17 cellular contexts compared by ENCODE assay signal in the genomic region with DNA sequence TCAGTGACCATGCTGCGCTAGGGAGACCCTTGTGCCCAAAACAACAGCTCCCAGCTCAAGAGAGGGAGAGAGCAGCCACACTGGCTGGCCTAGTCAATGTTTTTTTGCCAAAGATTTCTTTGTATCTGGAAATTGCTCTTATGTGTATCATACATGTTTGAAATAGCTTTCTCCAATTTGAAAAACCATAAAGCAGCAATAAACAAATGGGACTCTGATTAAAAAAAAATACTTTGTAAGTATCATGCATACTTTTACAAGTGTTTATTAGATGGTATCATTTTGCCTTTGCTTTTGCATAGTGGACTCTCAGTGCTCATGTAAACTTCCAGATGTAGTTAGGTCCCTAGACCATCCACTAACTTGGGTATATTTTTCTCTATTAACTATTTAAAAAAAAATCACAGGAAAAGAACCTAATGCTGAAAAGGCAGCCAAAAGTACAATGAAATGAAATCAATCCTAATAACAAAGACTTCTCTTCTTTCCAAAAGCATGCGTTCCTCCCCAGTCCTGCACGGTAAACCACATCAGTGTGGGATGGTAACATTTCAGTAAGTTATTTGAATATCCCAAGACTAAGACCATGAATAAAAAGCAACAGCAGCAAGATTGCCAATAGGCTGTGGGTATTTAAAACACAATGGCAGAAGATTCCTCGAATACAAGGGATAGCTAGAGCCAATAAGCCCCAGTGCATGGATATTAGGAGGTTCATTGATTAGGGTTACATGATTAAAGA.
"Had no signal": no experiment of that assay in that cellular context is flagged by ENCODE, and none has a peak within 500 bp of the region (broad histone marks: within the 10 kb centered on the region; RNA-seq: fewer than 3 reads in every experiment).

No MANE protein-coding gene starts in this region.

- H3K4me3 ChIP-seq: coronary artery, gastrocnemius medialis, heart left ventricle, left lung, pancreas, right lobe of liver, upper lobe of right lung had no signal

- H3K27me3 ChIP-seq: gastrocnemius medialis, heart left ventricle, left lung, pancreas, right lobe of liver, upper lobe of right lung had no signal

- DNase-seq: activated CD4-positive, alpha-beta T cell treated with anti-CD3 and anti-CD28 coated beads, Interleukin-2, amount 50 U/mL, for 48 hours; activated naive CD8-positive, alpha-beta T cell treated with anti-CD3 and anti-CD28 coated beads for 36 hours; amygdala; erythroblast; gastrocnemius medialis; heart left ventricle; kidney; left lung; midbrain; naive B cell; pancreas; right lobe of liver; stimulated activated naive CD4-positive, alpha-beta T cell; upper lobe of right lung; WERI-Rb-1 had no signal

- FAIRE-seq: endometrium, kidney, pancreas had no signal

- H3K27ac ChIP-seq: gastrocnemius medialis, left lung, pancreas, right lobe of liver, upper lobe of right lung, WERI-Rb-1 had no signal

- H3K9me3 ChIP-seq: gastrocnemius medialis, heart left ventricle, left lung, pancreas, right lobe of liver, upper lobe of right lung had no signal

- ATAC-seq: gastrocnemius medialis, heart left ventricle, left lung, pancreas, right lobe of liver, upper lobe of right lung had no signal

- H3K4me1 ChIP-seq: gastrocnemius medialis, left lung, pancreas, right lobe of liver, upper lobe of right lung had no signal

- H3K36me3 ChIP-seq: gastrocnemius medialis, heart left ventricle, left lung, pancreas, right lobe of liver, upper lobe of right lung, WERI-Rb-1 had no signal
